In the genomic region with DNA sequence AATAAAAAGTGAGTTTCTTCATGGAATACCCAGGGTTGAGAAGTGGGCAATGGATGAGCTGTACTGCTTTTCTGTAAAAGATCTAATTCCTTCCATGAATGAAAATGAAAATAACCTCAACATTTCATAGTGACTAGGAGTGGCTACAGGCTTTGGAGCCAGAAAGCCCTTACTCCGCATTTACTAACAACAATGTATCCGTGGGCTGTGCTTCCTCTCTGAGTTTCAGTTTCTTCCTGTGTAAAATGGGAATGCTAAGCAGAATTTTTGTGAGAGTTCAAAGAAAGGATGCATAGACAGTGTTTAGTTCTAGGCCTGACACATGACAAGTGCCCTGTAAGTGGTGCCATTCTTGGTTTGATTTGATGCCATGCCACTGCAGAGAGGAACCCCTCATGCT, we compare ENCODE assay signal across 21 cellular contexts. TPM values are rescaled to one million over a fixed set of nuclear protein-coding genes. Genes with fewer than 3 reads are reported as not detected.
DNase-seq lines count a peak whose midpoint lies in the region; ATAC-seq, FAIRE-seq and TF ChIP-seq lines count a peak whose summit lies in the region.
"Had no signal": no experiment of that assay in that cellular context is flagged by ENCODE, and none has a peak within 500 bp of the region (broad histone marks: within the 10 kb centered on the region; RNA-seq: fewer than 3 reads in every experiment).

No MANE protein-coding gene starts in this region.

- in situ Hi-C loops in HepG2 (cut with HindIII; ENCODE audit: extremely low pct_ligation_motif_present, low pct_unique_long_range_greater_than_20kb): no loop called here

- TF ChIP-seq CTCF in right lobe of liver (IDR thresholded peaks at IDR 0.05): no peak
- no peak for TF ChIP-seq CTCF in HepG2 (CRISPR knock-in tag; IDR thresholded peaks at IDR 0.05)
- TF ChIP-seq CTCF in gastroesophageal sphincter (IDR thresholded peaks at IDR 0.05): no peak
- TF ChIP-seq CTCF in upper lobe of right lung (IDR thresholded peaks at IDR 0.05): no peak
- TF ChIP-seq CTCF in osteocyte (IDR thresholded peaks at IDR 0.05): no peak
- TF ChIP-seq CTCF in BE2C (IDR thresholded peaks at IDR 0.05; ENCODE audit: low read depth, low read length): no peak

- POLR2A ChIA-PET in HepG2 (lab: Yijun Ruan, JAX): no interaction called here

- TF ChIP-seq EP300 in HepG2 (IDR thresholded peaks at IDR 0.05; ENCODE audit: low read depth in 2 of 2, low read length in 2 of 2): no peak
- no peak for TF ChIP-seq EP300 in HepG2 (CRISPR knock-in tag; IDR thresholded peaks at IDR 0.05; ENCODE audit: borderline replicate concordance)
- TF ChIP-seq EP300 in gastroesophageal sphincter (IDR thresholded peaks at IDR 0.05): no peak

- TF ChIP-seq RAD21 in HepG2 (CRISPR knock-in tag; IDR thresholded peaks at IDR 0.05): no peak

- no peak overlapping the region for H3K14ac ChIP-seq in mesenchymal stem cell (ENCODE audit: low read length in 2 of 2)

- H3K27me3 ChIP-seq in right lobe of liver (no peaks in the 10 kb centered on the region), HepG2 (ENCODE audit: control insufficient read depth in 1 of 2, insufficient read depth in 2 of 2, low read length in 2 of 2) (no peaks in the 10 kb centered on the region), gastroesophageal sphincter (no peaks in the 10 kb centered on the region), mesenchymal stem cell (ENCODE audit: control insufficient read depth in 1 of 2, insufficient read depth in 1 of 2, low read length in 2 of 2) (no peaks in the 10 kb centered on the region), upper lobe of right lung (no peaks in the 10 kb centered on the region), BE2C (no peaks in the 10 kb centered on the region)
- H3K27me3 ChIP-seq: BLaER1 treated with 17β-estradiol and CSF1 and Interleukin-3, amounts not matched to agents 10 nM and 100 nM had no signal

- intact Hi-C loops in right lobe of liver (cut with DNase I) (no loop called here), HepG2 (cut with micrococcal nuclease; ENCODE audit: unreplicated experiment) (no loop called here), upper lobe of right lung (cut with DNase I) (no loop called here)

- no peak overlapping the region for H4K8ac ChIP-seq in mesenchymal stem cell (ENCODE audit: low read length)

- 59% methylated on average over 2 of the region's 2 CpGs for WGBS in right lobe of liver (ENCODE audit: insufficient coverage, low coverage, low lambda C conversion rate, missing lambda C conversion rate)
- 92% methylated on average over 2 of the region's 2 CpGs for WGBS in HepG2 (ENCODE audit: low lambda C conversion rate)
- WGBS in gastroesophageal sphincter (ENCODE audit: low coverage in 1 of 2), 2 donors: 78 to 86% methylated on average over 1 to 2 of the region's 2 CpGs
- 100% methylated on average over 1 of the region's 2 CpGs for WGBS in mesenchymal stem cell

- H3K23ac ChIP-seq in mesenchymal stem cell (ENCODE audit: low read length in 2 of 2): no peak overlapping the region

- H3K18ac ChIP-seq in mesenchymal stem cell (ENCODE audit: low read depth in 1 of 2, low read length in 2 of 2): no peak overlapping the region

- H3K4me1 ChIP-seq in right lobe of liver (no peaks in the 10 kb centered on the region), HepG2 (ENCODE audit: insufficient read depth, low read length) (peaks cover 9% of the 10 kb centered on the region), gastroesophageal sphincter (no peaks in the 10 kb centered on the region), mesenchymal stem cell (ENCODE audit: control insufficient read depth, insufficient read depth, low read depth, low read length) (no peaks in the 10 kb centered on the region), upper lobe of right lung (no peaks in the 10 kb centered on the region), BE2C (peaks cover 16% of the 10 kb centered on the region)

- no TSS peak for BruUV-seq in HepG2 (replicated peaks; lab: Mats Ljungman, UMichigan)

- H3K9ac ChIP-seq in HepG2 (ENCODE audit: insufficient read depth, low read depth, low read length): no peak overlapping the region
- peak overlapping the region; percentile 16 for H3K9ac ChIP-seq in mesenchymal stem cell (ENCODE audit: low read length)
- H3K9ac ChIP-seq: BLaER1 treated with 17β-estradiol and CSF1 and Interleukin-3, amounts not matched to agents 10 nM and 100 nM had no signal

- H2BK120ac ChIP-seq in mesenchymal stem cell (ENCODE audit: low read depth, low read length): no peak overlapping the region

- no peak overlapping the region for H3K27ac Mint-ChIP-seq in osteocyte (ENCODE audit: unreplicated experiment)

- H3K36me3 ChIP-seq in right lobe of liver: no peaks in the 10 kb centered on the region
- no peaks in the 10 kb centered on the region for H3K36me3 ChIP-seq in HepG2 (replicated peaks in 1 of 2; ENCODE audit: control insufficient read depth in 1 of 2, insufficient read depth in 2 of 2, low read length in 2 of 2)
- H3K36me3 ChIP-seq in gastroesophageal sphincter: no peaks in the 10 kb centered on the region
- H3K36me3 ChIP-seq in mesenchymal stem cell (ENCODE audit: control insufficient read depth in 1 of 2, insufficient read depth in 2 of 2, low read depth in 1 of 2, low read length in 2 of 2): no peaks in the 10 kb centered on the region
- H3K36me3 ChIP-seq in upper lobe of right lung: no peaks in the 10 kb centered on the region
- H3K36me3 ChIP-seq in BE2C: no peaks in the 10 kb centered on the region
- H3K36me3 ChIP-seq: BLaER1 treated with 17β-estradiol and CSF1 and Interleukin-3, amounts not matched to agents 10 nM and 100 nM had no signal

- H3K79me2 ChIP-seq in HepG2 (ENCODE audit: insufficient read depth, low read length): no peaks in the 10 kb centered on the region

- FAIRE-seq in HepG2 (lab: Jason Lieb, UNC): no peak
- FAIRE-seq: G401.6 had no signal

- peak; percentile 68 to 84 (median 78) for ATAC-seq in right lobe of liver
- ATAC-seq in HepG2: no peak
- ATAC-seq in gastroesophageal sphincter: peak; percentile 34
- ATAC-seq in upper lobe of right lung: peak; percentile 77
- no peak for ATAC-seq in GM19324 (IDR thresholded peaks at IDR 0.05; ENCODE audit: low FRiP score, unreplicated experiment)

- H3K4me1 Mint-ChIP-seq in osteocyte (ENCODE audit: unreplicated experiment): peaks cover 24% of the 10 kb centered on the region

- no peak overlapping the region for H4K91ac ChIP-seq in mesenchymal stem cell (ENCODE audit: low read length)

- no peak for DNase-seq in right lobe of liver
- no peak for DNase-seq in HepG2 (ENCODE audit: low spot score)
- DNase-seq in mesenchymal stem cell: no peak
- no peak for DNase-seq in upper lobe of right lung
- DNase-seq in osteocyte (ENCODE audit: extremely low spot score, unreplicated experiment): no peak
- no peak for DNase-seq in BE2C
- DNase-seq: DMS79 treated with DMSO at 0.1 percent for 48 hours, GOT3, NCI-H1048, NCI-H1436 treated with DMSO at 0.1 percent for 48 hours, NCI-H2029 treated with DMSO at 0.1 percent for 48 hours, NCI-H2171 treated with DMSO at 0.1 percent for 48 hours, NCI-H510A, NCI-H82, PC-9 had no signal

- no peaks in the 10 kb centered on the region for H3K9me3 Mint-ChIP-seq in osteocyte (ENCODE audit: unreplicated experiment)

- no peak overlapping the region for H2BK5ac ChIP-seq in mesenchymal stem cell (ENCODE audit: low read depth, low read length, poor library complexity, severe bottlenecking)

- H3K4me3 ChIP-seq in right lobe of liver: no peak overlapping the region
- no peak overlapping the region for H3K4me3 ChIP-seq in HepG2 (replicated peaks in 1 of 3; ENCODE audit: insufficient read depth in 1 of 3, low read depth in 2 of 3, low read length in 3 of 3)
- H3K4me3 ChIP-seq in gastroesophageal sphincter: no peak overlapping the region
- H3K4me3 ChIP-seq in mesenchymal stem cell (ENCODE audit: insufficient read depth in 1 of 2, low read depth in 1 of 2, low read length in 2 of 2): no peak overlapping the region
- no peak overlapping the region for H3K4me3 ChIP-seq in upper lobe of right lung
- no peak overlapping the region for H3K4me3 ChIP-seq in BE2C (ENCODE audit: low read depth, low read length)
- H3K4me3 ChIP-seq: BLaER1 treated with 17β-estradiol and CSF1 and Interleukin-3, amounts not matched to agents 10 nM and 100 nM; PC-9 had no signal

- H3K4me3 Mint-ChIP-seq in osteocyte (ENCODE audit: unreplicated experiment): no peak overlapping the region

- H3K4ac ChIP-seq in mesenchymal stem cell (ENCODE audit: low read depth in 1 of 2, low read length in 2 of 2): no peak overlapping the region

- H3K27me3 Mint-ChIP-seq in osteocyte (ENCODE audit: unreplicated experiment): no peaks in the 10 kb centered on the region

- H3K36me3 Mint-ChIP-seq in osteocyte (ENCODE audit: unreplicated experiment): no peaks in the 10 kb centered on the region

- H2BK15ac ChIP-seq in mesenchymal stem cell (ENCODE audit: low read depth, poor library complexity, severe bottlenecking): no peak overlapping the region

- H3K27ac ChIP-seq in right lobe of liver (no peak overlapping the region), HepG2 (ENCODE audit: extremely low read length, insufficient read depth, low read length) (no peak overlapping the region), gastroesophageal sphincter (no peak overlapping the region), mesenchymal stem cell (ENCODE audit: low read length, poor library complexity, severe bottlenecking) (no peak overlapping the region), upper lobe of right lung (no peak overlapping the region)
- H3K27ac ChIP-seq: BLaER1 treated with 17β-estradiol and CSF1 and Interleukin-3, amounts not matched to agents 10 nM and 100 nM; PC-9 had no signal

- H3K4me2 ChIP-seq in HepG2 (ENCODE audit: low read depth, low read length) (no peak overlapping the region), mesenchymal stem cell (ENCODE audit: low read length, poor library complexity, severe bottlenecking) (no peak overlapping the region)
- H3K4me2 ChIP-seq: PC-9 had no signal

- no peaks in the 10 kb centered on the region for H3K79me1 ChIP-seq in mesenchymal stem cell (replicated peaks; ENCODE audit: low read length, poor library complexity, severe bottlenecking)

- no peak overlapping the region for H2AK5ac ChIP-seq in mesenchymal stem cell (ENCODE audit: low read length, severe bottlenecking)

- TF ChIP-seq POLR2A in right lobe of liver (IDR thresholded peaks at IDR 0.05) (no peak), HepG2 (IDR thresholded peaks at IDR 0.05; ENCODE audit: insufficient read depth in 1 of 2, low read depth in 2 of 2, low read length in 2 of 2) (no peak), gastroesophageal sphincter (IDR thresholded peaks at IDR 0.05) (no peak)

- no peak overlapping the region for H2BK12ac ChIP-seq in mesenchymal stem cell (ENCODE audit: low read length in 2 of 2)

- CTCF ChIA-PET in HepG2 (lab: Yijun Ruan, JAX; ENCODE audit: low intra/inter-chr PET ratio, low total read pairs): no interaction called here

- no peaks in the 10 kb centered on the region for H4K20me1 ChIP-seq in HepG2 (ENCODE audit: insufficient read depth, low read length)
- H4K20me1 ChIP-seq: BLaER1 treated with 17β-estradiol and CSF1 and Interleukin-3, amounts not matched to agents 10 nM and 100 nM had no signal

- H2AFZ ChIP-seq in HepG2 (ENCODE audit: low read length) (no peak overlapping the region), mesenchymal stem cell (ENCODE audit: low read depth, low read length) (no peak overlapping the region)
- H2AFZ ChIP-seq: PC-9 had no signal

- H3K9me3 ChIP-seq in right lobe of liver (no peaks in the 10 kb centered on the region), HepG2 (ENCODE audit: low read length) (no peaks in the 10 kb centered on the region), gastroesophageal sphincter (no peaks in the 10 kb centered on the region), mesenchymal stem cell (ENCODE audit: control insufficient read depth, low read length) (no peaks in the 10 kb centered on the region), upper lobe of right lung (no peaks in the 10 kb centered on the region), BE2C (no peaks in the 10 kb centered on the region)
- H3K9me3 ChIP-seq: BLaER1 treated with 17β-estradiol and CSF1 and Interleukin-3, amounts not matched to agents 10 nM and 100 nM had no signal

RNA-seq across cellular contexts. Expression of a gene that starts 47.5 kb away (rescaled TPM):
- 10 to 100 TPM in 5 of 6 experiments, 1 to 10 TPM in 1; 7.9 to 63.0 (median 47.5) TPM for total RNA-seq in right lobe of liver
- 226 and 431 TPM in 2 replicates for total RNA-seq in HepG2 (2016; rRNA removed; fragmentation: Illumina TruSeq; extraction: Trizol)
- total RNA-seq in HepG2 (2016; cell fraction: cytosol; rRNA removed; fragmentation: Illumina TruSeq; extraction: Trizol; ENCODE audit: low read depth): 208 and 219 TPM in 2 replicates
- total RNA-seq in HepG2 (2016; cell fraction: insoluble cytoplasmic fraction; rRNA removed; fragmentation: Illumina TruSeq; extraction: Trizol): 231 and 434 TPM in 2 replicates
- total RNA-seq in HepG2 (2016; cell fraction: membrane; rRNA removed; fragmentation: Illumina TruSeq; extraction: Trizol): 245 and 253 TPM in 2 replicates
- 420 and 443 TPM in 2 replicates for total RNA-seq in HepG2 (2016; cell fraction: nucleus; rRNA removed; fragmentation: Illumina TruSeq; extraction: Trizol)
- polyA plus RNA-seq in HepG2 (2011; rRNA removed): 1,198 and 1,359 TPM in 2 replicates
- 1,424 and 1,669 TPM in 2 replicates for polyA plus RNA-seq in HepG2 (2011; cell fraction: cytosol; rRNA removed)
- 327 and 438 TPM in 2 replicates for polyA plus RNA-seq in HepG2 (2011; cell fraction: nucleus; rRNA removed)
- polyA plus RNA-seq in HepG2 (2012): 451 and 486 TPM in 2 replicates
- polyA plus RNA-seq in HepG2 (2016; cell fraction: cytosol; fragmentation: Illumina TruSeq; extraction: Trizol; ENCODE audit: low read depth): 115 and 136 TPM in 2 replicates
- 218 and 233 TPM in 2 replicates for polyA plus RNA-seq in HepG2 (2016; cell fraction: insoluble cytoplasmic fraction; fragmentation: Illumina TruSeq; extraction: Trizol; ENCODE audit: low read depth)
- 148 and 158 TPM in 2 replicates for polyA plus RNA-seq in HepG2 (2016; cell fraction: membrane; fragmentation: Illumina TruSeq; extraction: Trizol; ENCODE audit: low read depth)
- 564 and 601 TPM in 2 replicates for polyA plus RNA-seq in HepG2 (2016; cell fraction: nucleus; fragmentation: Illumina TruSeq; extraction: Trizol; ENCODE audit: insufficient read depth, low read depth)
- polyA minus RNA-seq in HepG2 (2011; rRNA and poly(A)+ RNA removed; ENCODE audit: low replicate concordance): 1,057 and 2,299 TPM in 2 replicates
- 560 and 611 TPM in 2 replicates for polyA minus RNA-seq in HepG2 (2011; cell fraction: cytosol; rRNA and poly(A)+ RNA removed)
- 379 and 448 TPM in 2 replicates for polyA minus RNA-seq in HepG2 (2011; cell fraction: nucleus; rRNA and poly(A)+ RNA removed)
- 100 to 1,000 TPM in 1 of 4 donors, 10 to 100 TPM in 3; 20.9 to 128 (median 71.9) TPM for total RNA-seq in gastroesophageal sphincter
- polyA plus RNA-seq in mesenchymal stem cell (2013, experiment 1 of 2): 80.3 TPM
- 86.8 TPM for polyA plus RNA-seq in mesenchymal stem cell (2013, experiment 2 of 2)
- total RNA-seq in upper lobe of right lung: 188 TPM
- 120 and 122 TPM in 2 replicates for total RNA-seq in osteocyte
- polyA plus RNA-seq in BE2C (2012; ENCODE audit: insufficient read depth, insufficient read length, low read depth): 1.5 TPM

RNA-seq across cellular contexts. Expression of a gene that starts 49.6 kb away (rescaled TPM):
- total RNA-seq in right lobe of liver: 100 to 1,000 TPM; 210 to 473 (median 316) TPM
- 0.77 and 0.95 TPM in 2 replicates for total RNA-seq in HepG2 (2016; rRNA removed; fragmentation: Illumina TruSeq; extraction: Trizol)
- 0.91 TPM in 1 of 2 replicates, not detected in the other for total RNA-seq in HepG2 (2016; cell fraction: cytosol; rRNA removed; fragmentation: Illumina TruSeq; extraction: Trizol; ENCODE audit: low read depth)
- total RNA-seq in HepG2 (2016; cell fraction: insoluble cytoplasmic fraction; rRNA removed; fragmentation: Illumina TruSeq; extraction: Trizol): 0.34 and 1.4 TPM in 2 replicates
- 0.59 and 0.62 TPM in 2 replicates for total RNA-seq in HepG2 (2016; cell fraction: membrane; rRNA removed; fragmentation: Illumina TruSeq; extraction: Trizol)
- 0.75 and 1.1 TPM in 2 replicates for total RNA-seq in HepG2 (2016; cell fraction: nucleus; rRNA removed; fragmentation: Illumina TruSeq; extraction: Trizol)
- 0.63 and 0.89 TPM in 2 replicates for polyA plus RNA-seq in HepG2 (2011; rRNA removed)
- polyA plus RNA-seq in HepG2 (2011; cell fraction: cytosol; rRNA removed): 0.90 and 1.1 TPM in 2 replicates
- 0.66 TPM in 1 of 2 replicates, not detected in the other for polyA plus RNA-seq in HepG2 (2011; cell fraction: nucleus; rRNA removed)
- 0.47 and 0.86 TPM in 2 replicates for polyA plus RNA-seq in HepG2 (2012)
- polyA plus RNA-seq in HepG2 (2016; cell fraction: cytosol; fragmentation: Illumina TruSeq; extraction: Trizol; ENCODE audit: low read depth): 0.21 and 0.29 TPM in 2 replicates
- polyA plus RNA-seq in HepG2 (2016; cell fraction: insoluble cytoplasmic fraction; fragmentation: Illumina TruSeq; extraction: Trizol; ENCODE audit: low read depth): 0.45 and 0.89 TPM in 2 replicates
- polyA plus RNA-seq in HepG2 (2016; cell fraction: membrane; fragmentation: Illumina TruSeq; extraction: Trizol; ENCODE audit: low read depth): 0.15 and 0.21 TPM in 2 replicates
- 0.72 and 1.8 TPM in 2 replicates for polyA plus RNA-seq in HepG2 (2016; cell fraction: nucleus; fragmentation: Illumina TruSeq; extraction: Trizol; ENCODE audit: insufficient read depth, low read depth)
- polyA minus RNA-seq in HepG2 (2011; rRNA and poly(A)+ RNA removed; ENCODE audit: low replicate concordance): 0.36 TPM in 1 of 2 replicates, not detected in the other
- polyA minus RNA-seq in HepG2 (2011; cell fraction: cytosol; rRNA and poly(A)+ RNA removed): 1.3 TPM in 1 of 2 replicates, not detected in the other
- 1.0 and 1.6 TPM in 2 replicates for polyA minus RNA-seq in HepG2 (2011; cell fraction: nucleus; rRNA and poly(A)+ RNA removed)
- total RNA-seq in gastroesophageal sphincter: 1 to 10 TPM in 3 of 4 donors, not detected in 1; 1.3 to 3.2 (median 2.2) TPM
- polyA plus RNA-seq in mesenchymal stem cell (2013, experiment 1 of 2): 0.03 TPM
- polyA plus RNA-seq in mesenchymal stem cell (2013, experiment 2 of 2): 0.03 TPM
- total RNA-seq in upper lobe of right lung: 0.49 TPM
- not detected in 2 replicates for total RNA-seq in osteocyte
- polyA plus RNA-seq in BE2C (2012; ENCODE audit: insufficient read depth, insufficient read length, low read depth): 1.0 TPM
- total RNA-seq: A172, MCF 10A, PC-9 had no signal

Comparison
In these comparisons a context has a peak if more than half of its experiments do, and no peak if none do; other contexts are left out.
1. ATAC-seq: peak in right lobe of liver (4 of 4), gastroesophageal sphincter (single experiment) and upper lobe of right lung (single experiment); none in HepG2 (single experiment) and GM19324 (single experiment).
2. RNA of a gene that starts 49.6 kb away (total RNA-seq): 210 to 473 TPM in right lobe of liver; 1.3 to 3.2 TPM in gastroesophageal sphincter, 0.34 to 1.4 TPM in HepG2, 0.49 TPM in upper lobe of right lung (single experiment) and not detected in osteocyte; every median in the first group is over 10 times any median in the second.